In the genomic region with DNA sequence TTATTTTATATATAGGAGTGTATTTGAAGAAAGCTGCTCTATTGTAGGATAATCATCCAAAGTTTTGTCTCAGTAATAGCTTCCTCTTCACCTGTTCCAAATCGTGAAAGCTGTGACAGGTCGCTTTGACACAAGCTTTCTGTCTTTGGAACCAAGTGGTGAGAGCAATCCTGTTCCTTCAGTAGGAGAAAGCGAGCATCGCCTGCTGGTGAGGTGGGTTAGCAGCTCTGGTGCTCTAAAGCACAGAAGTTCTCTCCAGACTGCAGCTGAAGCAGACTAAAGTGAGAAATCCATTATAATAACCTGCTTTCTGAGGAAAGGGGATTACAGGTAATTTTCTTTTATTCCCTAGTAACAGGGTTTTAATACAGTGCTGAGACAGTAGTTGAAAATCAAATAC, we compare ENCODE assay signal across 23 cellular contexts.
DNase-seq lines count a peak whose midpoint lies in the region; ATAC-seq, FAIRE-seq and TF ChIP-seq lines count a peak whose summit lies in the region.
"Had no signal": no experiment of that assay in that cellular context is flagged by ENCODE, and none has a peak within 500 bp of the region (broad histone marks: within the 10 kb centered on the region; RNA-seq: fewer than 3 reads in every experiment).

No MANE protein-coding gene starts in this region.

- H2BK5ac ChIP-seq in mesenchymal stem cell (ENCODE audit: low read depth, low read length, poor library complexity, severe bottlenecking), result no peak overlapping the region

- H3K27me3 ChIP-seq in mesenchymal stem cell (ENCODE audit: control insufficient read depth in 1 of 2, insufficient read depth in 1 of 2, low read length in 2 of 2), result no peaks in the 10 kb centered on the region
- H3K27me3 ChIP-seq: pancreas, spleen had no signal

- CTCF ChIA-PET in RWPE1 (lab: Yijun Ruan, JAX), result no interaction called here

- H2BK15ac ChIP-seq in mesenchymal stem cell (ENCODE audit: low read depth, poor library complexity, severe bottlenecking), result no peak overlapping the region

- TF ChIP-seq POLR2A in GM12891 (IDR thresholded peaks at IDR 0.05; ENCODE audit: low read depth, low read length), result no peak

- no peak for FAIRE-seq in GM12891 (lab: Jason Lieb, UNC)
- FAIRE-seq: G401.6, K562, pancreas had no signal

- H3K18ac ChIP-seq in mesenchymal stem cell (ENCODE audit: low read depth in 1 of 2, low read length in 2 of 2), result no peak overlapping the region

- H2AK5ac ChIP-seq in mesenchymal stem cell (ENCODE audit: low read length, severe bottlenecking), result no peak overlapping the region

- no peaks in the 10 kb centered on the region for H3K9me3 ChIP-seq in mesenchymal stem cell (ENCODE audit: control insufficient read depth, low read length)
- H3K9me3 ChIP-seq: mucosa of descending colon, pancreas, spleen had no signal

- ATAC-seq in GM21723 (IDR thresholded peaks at IDR 0.05; ENCODE audit: unreplicated experiment), result no peak
- ATAC-seq in GM19395 (IDR thresholded peaks at IDR 0.05; ENCODE audit: unreplicated experiment), result no peak
- ATAC-seq: K562, mucosa of descending colon, pancreas, T-cell had no signal

- no peak overlapping the region for H3K4me2 ChIP-seq in mesenchymal stem cell (ENCODE audit: low read length, poor library complexity, severe bottlenecking)

- WGBS in mesenchymal stem cell, result 42% methylated on average over 4 of the region's 4 CpGs

- H3K9ac ChIP-seq in mesenchymal stem cell (ENCODE audit: low read length), result no peak overlapping the region

- DNase-seq in Daoy (ENCODE audit: low read depth) (peak; percentile 29), NCI-H2171 treated with DMSO at 0.1 percent for 48 hours (lab: John Stamatoyannopoulos, UW) (peak; percentile 20), ecto neural progenitor cell (ENCODE audit: low spot score) (peak; percentile 53), mesenchymal stem cell (peak; percentile 7), GM12891 (ENCODE audit: insufficient read length, low spot score) (no peak), RWPE1 (ENCODE audit: low spot score) (no peak)
- DNase-seq: activated CD4-positive, CD25-positive, alpha-beta regulatory T cell; activated effector memory CD4-positive, alpha-beta T cell treated with Interleukin-2 at 50 U/mL for 16 hours; amniotic stem cell; CD8-positive, alpha-beta memory T cell; kidney glomerular epithelial cell; mucosa of descending colon; NCI-H1417 treated with DMSO at 0.1 percent for 48 hours; NCI-H446 treated with DMSO at 0.1 percent for 48 hours; pancreas; spleen; stimulated activated naive CD4-positive, alpha-beta T cell treated with Interleukin-2 at 50 U/mL for 16 hours; T-cell had no signal

- H2BK12ac ChIP-seq in mesenchymal stem cell (ENCODE audit: low read length in 2 of 2), result no peak overlapping the region

- no peak overlapping the region for H3K4ac ChIP-seq in mesenchymal stem cell (ENCODE audit: low read depth in 1 of 2, low read length in 2 of 2)

- no peak overlapping the region for H3K4me3 ChIP-seq in mesenchymal stem cell (ENCODE audit: insufficient read depth in 1 of 2, low read depth in 1 of 2, low read length in 2 of 2)
- H3K4me3 ChIP-seq: K562, mucosa of descending colon, pancreas, spleen had no signal

- H2BK120ac ChIP-seq in mesenchymal stem cell (ENCODE audit: low read depth, low read length), result no peak overlapping the region

- no peak for TF ChIP-seq CTCF in RWPE1 (conservative IDR thresholded peaks at IDR 0.05; ENCODE audit: low read depth)

- no peak overlapping the region for H4K8ac ChIP-seq in mesenchymal stem cell (ENCODE audit: low read length)

- H3K23ac ChIP-seq in mesenchymal stem cell (ENCODE audit: low read length in 2 of 2), result no peak overlapping the region

- no peaks in the 10 kb centered on the region for H3K79me1 ChIP-seq in mesenchymal stem cell (replicated peaks; ENCODE audit: low read length, poor library complexity, severe bottlenecking)

- no peak overlapping the region for H2AFZ ChIP-seq in mesenchymal stem cell (ENCODE audit: low read depth, low read length)

- H3K14ac ChIP-seq in mesenchymal stem cell (ENCODE audit: low read length in 2 of 2), result no peak overlapping the region

- POLR2A ChIA-PET in RWPE1 (lab: Yijun Ruan, JAX; ENCODE audit: low non-redundant PET), result no interaction called here

- no peak overlapping the region for H4K91ac ChIP-seq in mesenchymal stem cell (ENCODE audit: low read length)

- H3K27ac ChIP-seq in mesenchymal stem cell (ENCODE audit: low read length, poor library complexity, severe bottlenecking) (no peak overlapping the region), RWPE1 (no peak overlapping the region)
- H3K27ac ChIP-seq: HL-60, pancreas, spleen had no signal

- H3K4me1 ChIP-seq in mesenchymal stem cell (ENCODE audit: control insufficient read depth, insufficient read depth, low read depth, low read length), result no peaks in the 10 kb centered on the region
- H3K4me1 ChIP-seq: pancreas, spleen had no signal

- H3K36me3 ChIP-seq in mesenchymal stem cell (ENCODE audit: control insufficient read depth in 1 of 2, insufficient read depth in 2 of 2, low read depth in 1 of 2, low read length in 2 of 2), result no peaks in the 10 kb centered on the region
- H3K36me3 ChIP-seq: pancreas, spleen had no signal

TF ChIP-seq in GM12891, 5 proteins besides CTCF, POLR2A, EP300 and RAD21:
- TF ChIP-seq PAX5 (IDR thresholded peaks at IDR 0.05; ENCODE audit: insufficient read depth, low read length, severe bottlenecking) (no peak), POLR2AphosphoS5 (IDR thresholded peaks at IDR 0.05; ENCODE audit: low read depth, low read length) (no peak), SPI1 (IDR thresholded peaks at IDR 0.05; ENCODE audit: low read depth, low read length) (no peak), TAF1 (IDR thresholded peaks at IDR 0.05; ENCODE audit: low read depth, low read length) (no peak), POU2F2 (IDR thresholded peaks at IDR 0.05; ENCODE audit: low read depth, low read length) (no peak)

Comparison
In these comparisons a context has a peak if more than half of its experiments do, and no peak if none do; other contexts are left out.
1. DNase-seq: peak in Daoy (single experiment), NCI-H2171 treated with DMSO at 0.1 percent for 48 hours (single experiment), ecto neural progenitor cell (single experiment) and mesenchymal stem cell (single experiment); none in GM12891 (single experiment) and RWPE1 (single experiment).